Comparison of ENCODE assay signal across 3 cellular contexts in the genomic region with DNA sequence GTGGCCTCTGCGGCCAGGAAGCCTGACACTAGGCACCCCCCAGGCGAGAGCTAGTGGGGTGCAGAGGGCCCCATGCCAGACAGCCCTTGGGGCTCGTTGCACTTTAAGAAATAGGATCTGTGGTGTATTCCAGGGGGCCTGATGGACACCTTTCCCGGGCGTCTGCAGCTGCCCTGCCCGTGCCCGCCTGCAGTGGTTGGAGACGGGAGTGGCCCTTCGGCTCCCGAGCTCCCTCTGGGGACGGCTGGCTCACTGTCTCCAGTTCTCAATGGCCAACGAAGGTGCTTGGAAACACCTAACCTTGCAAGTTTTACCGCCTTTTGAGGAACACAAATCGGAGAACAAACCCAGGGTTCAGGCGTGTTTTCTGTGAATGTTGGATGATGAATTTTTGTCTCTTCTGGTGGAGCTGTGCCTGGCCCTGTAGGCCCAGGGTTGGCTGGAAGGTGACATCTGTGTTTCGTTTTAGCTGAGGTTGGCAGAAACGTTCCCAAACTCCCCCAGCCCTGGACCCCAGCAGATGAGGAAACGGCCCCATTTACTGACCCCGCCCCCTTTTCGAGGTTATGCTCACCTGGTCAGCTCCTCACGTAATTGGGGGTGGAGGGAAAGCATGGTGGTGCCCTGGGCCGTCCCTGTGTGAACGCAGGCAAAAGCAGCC.
A peak's percentile ranks its signal among the peaks of the same experiment; 100 is the strongest.
TF ChIP-seq lines count a peak whose summit lies in the region.

No MANE protein-coding gene starts in this region.

TF ChIP-seq in A549, 52 proteins besides CTCF, POLR2A, EP300 and RAD21:
- TF ChIP-seq SMC3 (IDR thresholded peaks at IDR 0.05) (peak; percentile 71), POLR2AphosphoS2 (conservative IDR thresholded peaks at IDR 0.05; ENCODE audit: low read length) (no peak; the same call in 1 of the 2 replicates), CBX2 (IDR thresholded peaks at IDR 0.05; ENCODE audit: borderline replicate concordance, low read depth) (no peak), MAFK (IDR thresholded peaks at IDR 0.05; ENCODE audit: partially characterized antibody) (peak; percentile 88)
- TF ChIP-seq, protein P1, sequence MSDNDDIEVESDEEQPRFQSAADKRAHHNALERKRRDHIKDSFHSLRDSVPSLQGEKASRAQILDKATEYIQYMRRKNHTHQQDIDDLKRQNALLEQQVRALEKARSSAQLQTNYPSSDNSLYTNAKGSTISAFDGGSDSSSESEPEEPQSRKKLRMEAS (IDR thresholded peaks at IDR 0.05), result peak; percentile 19; the same call in 1 of the 2 replicates
- TF ChIP-seq, protein P2, sequence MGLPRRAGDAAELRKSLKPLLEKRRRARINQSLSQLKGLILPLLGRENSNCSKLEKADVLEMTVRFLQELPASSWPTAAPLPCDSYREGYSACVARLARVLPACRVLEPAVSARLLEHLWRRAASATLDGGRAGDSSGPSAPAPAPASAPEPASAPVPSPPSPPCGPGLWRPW (IDR thresholded peaks at IDR 0.05), result no peak

TF ChIP-seq in HCT116, 20 proteins besides CTCF, POLR2A, EP300 and RAD21:
- TF ChIP-seq CEBPB (IDR thresholded peaks at IDR 0.05; ENCODE audit: low read depth) (no peak), ZNF274 (IDR thresholded peaks at IDR 0.05; ENCODE audit: low read depth, low read length) (no peak), EZH2 (IDR thresholded peaks at IDR 0.05) (no peak), YY1 (IDR thresholded peaks at IDR 0.05; ENCODE audit: extremely low read depth, insufficient replicate concordance, low read depth, low read length) (no peak)
TF ChIP-seq in HCT116: peak in this region for 0.

TF ChIP-seq in liver, 16 proteins besides CTCF, POLR2A, EP300 and RAD21:
- TF ChIP-seq HNF4A (conservative IDR thresholded peaks at IDR 0.05), result no peak
- no peak for TF ChIP-seq FOXA2 (IDR thresholded peaks at IDR 0.05)
- TF ChIP-seq, protein P1 (IDR thresholded peaks at IDR 0.05), result no peak
- no peak for TF ChIP-seq NR2F2 (IDR thresholded peaks at IDR 0.05)
- TF ChIP-seq, protein P3, sequence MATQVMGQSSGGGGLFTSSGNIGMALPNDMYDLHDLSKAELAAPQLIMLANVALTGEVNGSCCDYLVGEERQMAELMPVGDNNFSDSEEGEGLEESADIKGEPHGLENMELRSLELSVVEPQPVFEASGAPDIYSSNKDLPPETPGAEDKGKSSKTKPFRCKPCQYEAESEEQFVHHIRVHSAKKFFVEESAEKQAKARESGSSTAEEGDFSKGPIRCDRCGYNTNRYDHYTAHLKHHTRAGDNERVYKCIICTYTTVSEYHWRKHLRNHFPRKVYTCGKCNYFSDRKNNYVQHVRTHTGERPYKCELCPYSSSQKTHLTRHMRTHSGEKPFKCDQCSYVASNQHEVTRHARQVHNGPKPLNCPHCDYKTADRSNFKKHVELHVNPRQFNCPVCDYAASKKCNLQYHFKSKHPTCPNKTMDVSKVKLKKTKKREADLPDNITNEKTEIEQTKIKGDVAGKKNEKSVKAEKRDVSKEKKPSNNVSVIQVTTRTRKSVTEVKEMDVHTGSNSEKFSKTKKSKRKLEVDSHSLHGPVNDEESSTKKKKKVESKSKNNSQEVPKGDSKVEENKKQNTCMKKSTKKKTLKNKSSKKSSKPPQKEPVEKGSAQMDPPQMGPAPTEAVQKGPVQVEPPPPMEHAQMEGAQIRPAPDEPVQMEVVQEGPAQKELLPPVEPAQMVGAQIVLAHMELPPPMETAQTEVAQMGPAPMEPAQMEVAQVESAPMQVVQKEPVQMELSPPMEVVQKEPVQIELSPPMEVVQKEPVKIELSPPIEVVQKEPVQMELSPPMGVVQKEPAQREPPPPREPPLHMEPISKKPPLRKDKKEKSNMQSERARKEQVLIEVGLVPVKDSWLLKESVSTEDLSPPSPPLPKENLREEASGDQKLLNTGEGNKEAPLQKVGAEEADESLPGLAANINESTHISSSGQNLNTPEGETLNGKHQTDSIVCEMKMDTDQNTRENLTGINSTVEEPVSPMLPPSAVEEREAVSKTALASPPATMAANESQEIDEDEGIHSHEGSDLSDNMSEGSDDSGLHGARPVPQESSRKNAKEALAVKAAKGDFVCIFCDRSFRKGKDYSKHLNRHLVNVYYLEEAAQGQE (IDR thresholded peaks at IDR 0.05), result no peak
- TF ChIP-seq EGR1 (IDR thresholded peaks at IDR 0.05; ENCODE audit: low read depth in 2 of 2), result no peak
